Comparison of ENCODE assay signal across 8 cellular contexts in the genomic region with DNA sequence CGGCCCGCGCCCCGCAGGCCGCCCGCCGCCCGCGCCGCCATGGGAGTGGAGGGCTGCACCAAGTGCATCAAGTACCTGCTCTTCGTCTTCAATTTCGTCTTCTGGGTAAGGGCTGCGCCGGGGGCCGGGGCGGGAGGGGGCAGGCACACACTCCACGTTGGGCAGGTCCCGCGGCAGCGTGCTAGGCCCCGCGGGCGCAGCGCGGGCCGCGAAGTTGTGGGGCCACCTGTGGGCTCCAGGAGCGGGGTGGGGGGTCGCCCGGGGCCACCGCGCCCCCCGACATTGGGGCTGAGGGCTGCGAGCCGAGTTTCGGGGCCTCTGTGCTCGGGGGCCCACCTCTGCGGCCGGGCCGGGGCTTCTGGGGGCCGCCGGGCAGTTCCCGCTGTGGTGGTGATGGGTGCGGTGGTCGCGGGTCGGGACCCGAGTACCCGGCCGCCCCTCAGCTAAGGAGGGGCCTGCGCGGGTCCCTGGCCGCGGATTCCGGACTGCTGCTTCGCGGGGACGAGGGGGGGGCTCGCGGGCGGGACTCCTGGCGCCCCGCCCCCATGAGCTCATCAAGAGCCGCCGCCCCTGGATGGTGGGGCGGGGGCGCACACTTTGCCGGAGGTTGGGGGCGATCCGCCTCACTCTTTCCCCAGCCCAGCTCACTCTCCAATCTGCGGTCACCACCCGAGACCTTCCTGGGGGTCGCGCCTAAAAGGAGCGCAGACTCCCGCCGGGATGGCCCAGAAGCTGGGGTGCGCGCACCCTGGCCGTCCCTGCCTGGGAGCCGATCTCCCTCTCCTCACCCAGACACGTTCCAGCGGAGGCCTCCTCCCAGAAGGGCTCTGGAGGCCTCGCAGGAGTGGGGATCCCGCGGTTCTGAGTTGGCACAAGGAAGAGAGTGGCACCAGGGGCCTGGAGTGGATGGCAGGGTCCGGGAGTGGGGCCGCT. TPM values are rescaled to one million over a fixed set of nuclear protein-coding genes. Genes with fewer than 3 reads are reported as not detected.
DNase-seq lines count a peak whose midpoint lies in the region; ATAC-seq and TF ChIP-seq lines count a peak whose summit lies in the region.

No MANE protein-coding gene starts in this region.

- peaks cover 0 to 2% (median 0%) of the 10 kb centered on the region in 8 donors for H3K9me3 Mint-ChIP-seq in CD4-positive, alpha-beta memory T cell
- H3K9me3 Mint-ChIP-seq in GM23338 (no peaks in the 10 kb centered on the region), neural progenitor cell (no peaks in the 10 kb centered on the region)

- peak overlapping the region; percentile 96 for H3K4me2 ChIP-seq in GM23338
- H3K4me2 ChIP-seq in neural progenitor cell: peak overlapping the region; percentile 99

- CTCF ChIA-PET in CD4-positive, alpha-beta memory T cell (lab: Charles Lee; ENCODE audit: partially characterized antibody): interaction anchor here (1.0 to 2.4 kb wide), 4 partner anchors 9 to 73 kb away, joined by 5 to 17 read pairs (median 8); a partner anchor contains a TSS

- H3K9ac ChIP-seq in NT2/D1 (ENCODE audit: insufficient read length, low read depth) (peak overlapping the region; percentile 97), neural progenitor cell (peak overlapping the region; percentile 96)

- POLR2A ChIA-PET in CD4-positive, alpha-beta memory T cell (lab: Charles Lee; ENCODE audit: partially characterized antibody): interaction anchor here (0.7 to 4.6 kb wide), 7 partner anchors 9 to 551 kb away, joined by 3 to 50 read pairs (median 18); a partner anchor contains a TSS

- H3K27ac ChIP-seq in CD4-positive, alpha-beta memory T cell (ENCODE audit: low read depth, low read length): peak overlapping the region; percentile 77
- H3K27ac ChIP-seq in GM23338 (ENCODE audit: low read depth) (no peak overlapping the region), neural progenitor cell (no peak overlapping the region), urinary bladder (ENCODE audit: low read depth) (peak overlapping the region; percentile 90)

- H3K9me2 ChIP-seq in GM23338 (ENCODE audit: insufficient read depth): no peaks in the 10 kb centered on the region

- WGBS in urinary bladder: under 1% methylated on average over 88 of the region's 88 CpGs

- TF ChIP-seq CTCF in GM23338 (conservative IDR thresholded peaks at IDR 0.05; ENCODE audit: low read depth in 2 of 2): no peak
- no peak for TF ChIP-seq CTCF in fibroblast of the aortic adventitia (IDR thresholded peaks at IDR 0.05; ENCODE audit: insufficient read depth, low read length)
- no peak for TF ChIP-seq CTCF in neural progenitor cell (IDR thresholded peaks at IDR 0.05)

- no peaks in the 10 kb centered on the region for H3K27me3 ChIP-seq in CD4-positive, alpha-beta memory T cell (ENCODE audit: insufficient read depth, low read length)
- no peaks in the 10 kb centered on the region for H3K27me3 ChIP-seq in GM23338 (ENCODE audit: insufficient read depth)
- H3K27me3 ChIP-seq in NT2/D1 (ENCODE audit: insufficient read depth, insufficient read length): peaks cover 12% of the 10 kb centered on the region
- H3K27me3 ChIP-seq in neural progenitor cell: peaks cover 10% of the 10 kb centered on the region

- H3K36me3 ChIP-seq in CD4-positive, alpha-beta memory T cell (ENCODE audit: insufficient read depth, low read length): no peaks in the 10 kb centered on the region
- no peaks in the 10 kb centered on the region for H3K36me3 ChIP-seq in GM23338 (ENCODE audit: insufficient read depth)
- peaks cover 48% of the 10 kb centered on the region for H3K36me3 ChIP-seq in NT2/D1 (ENCODE audit: insufficient read depth, insufficient read length, low read length)
- H3K36me3 ChIP-seq in neural progenitor cell: no peaks in the 10 kb centered on the region
- H3K36me3 ChIP-seq in urinary bladder (ENCODE audit: insufficient read depth): no peaks in the 10 kb centered on the region

- peak overlapping the region; percentile 29 to 76 for H3K4me3 ChIP-seq in CD4-positive, alpha-beta memory T cell (ENCODE audit: low read length in 2 of 2)
- H3K4me3 ChIP-seq in GM23338 (peak overlapping the region; percentile 91), NT2/D1 (ENCODE audit: insufficient read length, low read depth) (peak overlapping the region; percentile 98), fibroblast of the aortic adventitia (ENCODE audit: low read depth, low read length) (peak overlapping the region; percentile 86), neural progenitor cell (peak overlapping the region; percentile 98), urinary bladder (ENCODE audit: low read depth, low read length) (peak overlapping the region; percentile 96)

- intact Hi-C loops in CD4-positive, alpha-beta memory T cell (cut with micrococcal nuclease): loop anchor here (1.0 to 5.0 kb wide), 2 partner anchors 23 to 75 kb away; a partner anchor contains a TSS

- H2AFZ ChIP-seq in GM23338 (no peak overlapping the region), neural progenitor cell (replicated peaks) (no peak overlapping the region)

- peak in 4 of 5 donors; percentile 45 to 66 (median 58) for DNase-seq in CD4-positive, alpha-beta memory T cell
- DNase-seq in GM23338 (ENCODE audit: low spot score) (peak; percentile 82), NT2/D1 (ENCODE audit: low read depth, low spot score) (no peak), fibroblast of the aortic adventitia (ENCODE audit: low read depth) (no peak), neural progenitor cell (ENCODE audit: low spot score) (peak; percentile 84), cerebellar nuclear complex (lab: John Stamatoyannopoulos, UW) (no peak)
- DNase-seq in activated effector memory CD4-positive, alpha-beta T cell treated with anti-CD3 and anti-CD28 coated beads, Interleukin-2, amount 50 U/mL, for 16 hours: peak; percentile 85

- peaks cover 37% of the 10 kb centered on the region for H4K20me1 ChIP-seq in GM23338 (replicated peaks; ENCODE audit: insufficient read depth)
- H4K20me1 ChIP-seq in neural progenitor cell (ENCODE audit: low read depth): peaks cover 53% of the 10 kb centered on the region

- peak overlapping the region; percentile 80 to 88 (median 82) for H3K4me3 Mint-ChIP-seq in CD4-positive, alpha-beta memory T cell
- H3K4me3 Mint-ChIP-seq in GM23338: peak overlapping the region; percentile 89
- H3K4me3 Mint-ChIP-seq in neural progenitor cell: peak overlapping the region; percentile 90

- H3K9me3 ChIP-seq in CD4-positive, alpha-beta memory T cell (ENCODE audit: control insufficient read depth in 1 of 2, low read length in 2 of 2): no peaks in the 10 kb centered on the region
- H3K9me3 ChIP-seq in NT2/D1 (ENCODE audit: insufficient read depth, low read length) (no peaks in the 10 kb centered on the region), neural progenitor cell (ENCODE audit: low read depth) (no peaks in the 10 kb centered on the region)

- peaks cover 51% of the 10 kb centered on the region for H3K79me2 ChIP-seq in GM23338 (replicated peaks; ENCODE audit: insufficient read depth)
- peaks cover 55% of the 10 kb centered on the region for H3K79me2 ChIP-seq in neural progenitor cell (ENCODE audit: low read depth)

- no peaks in the 10 kb centered on the region for H3F3A ChIP-seq in GM23338 (replicated peaks; ENCODE audit: low read depth)
- no peaks in the 10 kb centered on the region for H3F3A ChIP-seq in neural progenitor cell (ENCODE audit: low read depth)

- H3K36me3 Mint-ChIP-seq in CD4-positive, alpha-beta memory T cell: peaks cover 1 to 3% of the 10 kb centered on the region in 2 donors
- H3K36me3 Mint-ChIP-seq in GM23338 (ENCODE audit: low read depth): no peaks in the 10 kb centered on the region
- peaks cover 2% of the 10 kb centered on the region for H3K36me3 Mint-ChIP-seq in neural progenitor cell

- H3K27ac Mint-ChIP-seq in CD4-positive, alpha-beta memory T cell: peak overlapping the region; percentile 66 to 90 (median 77)
- H3K27ac Mint-ChIP-seq in GM23338 (peak overlapping the region; percentile 56; the same call in 1 of the 2 replicates), neural progenitor cell (no peak overlapping the region)

- H3K4me1 Mint-ChIP-seq in CD4-positive, alpha-beta memory T cell: peaks cover 11 to 41% (median 26%) of the 10 kb centered on the region in 4 donors
- H3K4me1 Mint-ChIP-seq in GM23338: peaks cover 17% of the 10 kb centered on the region
- H3K4me1 Mint-ChIP-seq in neural progenitor cell: peaks cover 12% of the 10 kb centered on the region

- H3K27me3 Mint-ChIP-seq in CD4-positive, alpha-beta memory T cell: no peaks in the 10 kb centered on the region
- H3K27me3 Mint-ChIP-seq in GM23338 (ENCODE audit: insufficient read depth, low read depth, poor library complexity) (peaks cover 14% of the 10 kb centered on the region), neural progenitor cell (ENCODE audit: insufficient read depth, low read depth) (peaks cover 3% of the 10 kb centered on the region)

- ATAC-seq in GM23338: peak; percentile 41

- peaks cover 39% of the 10 kb centered on the region for H3K4me1 ChIP-seq in CD4-positive, alpha-beta memory T cell (ENCODE audit: insufficient read depth, low read length)
- peaks cover 16% of the 10 kb centered on the region; the same call in 1 of the 2 replicates for H3K4me1 ChIP-seq in GM23338 (ENCODE audit: insufficient read depth)
- H3K4me1 ChIP-seq in NT2/D1 (ENCODE audit: insufficient read depth, insufficient read length): peaks cover 34% of the 10 kb centered on the region
- peaks cover 6% of the 10 kb centered on the region for H3K4me1 ChIP-seq in neural progenitor cell
- H3K4me1 ChIP-seq in urinary bladder (ENCODE audit: insufficient read depth): no peaks in the 10 kb centered on the region

TF ChIP-seq in GM23338, 12 proteins besides CTCF, POLR2A, EP300 and RAD21 (continues in another document):
- peak; percentile 50 for TF ChIP-seq POLR2AphosphoS5 (IDR thresholded peaks at IDR 0.05; ENCODE audit: low read depth)
- no peak for TF ChIP-seq ZNF114 (CRISPR knock-in tag; IDR thresholded peaks at IDR 0.05)
- peak; percentile 85 for TF ChIP-seq CREB1 (CRISPR knock-in tag; IDR thresholded peaks at IDR 0.05; ENCODE audit: low read depth)
- TF ChIP-seq EZH2 (IDR thresholded peaks at IDR 0.05; ENCODE audit: low read depth, unreplicated experiment): no peak

RNA-seq across cellular contexts. Expression of a gene that starts 0.7 kb away (rescaled TPM):
- total RNA-seq in CD4-positive, alpha-beta memory T cell: 100 to 1,000 TPM; 113 to 118 TPM
- 10 to 100 TPM; 15.2 to 54.1 TPM for polyA plus RNA-seq in CD4-positive, alpha-beta memory T cell
- 290 and 346 TPM in 2 replicates for total RNA-seq in GM23338 (2014; rRNA removed; shearing (Covaris generic))
- polyA plus RNA-seq in GM23338 (2016; fragmentation: Nextera tagmentation; extraction: Ambion mirVana): 88.6 and 95.5 TPM in 2 replicates
- 282 and 327 TPM in 2 replicates for total RNA-seq in fibroblast of the aortic adventitia (ENCODE audit: low replicate concordance)
- total RNA-seq in neural progenitor cell (ENCODE audit: low replicate concordance): 87.6 and 181 TPM in 2 replicates
- 251 TPM for total RNA-seq in urinary bladder
- 1,145 TPM for polyA plus RNA-seq in urinary bladder

RNA-seq across cellular contexts. Expression of a gene that starts 22.8 kb away (rescaled TPM):
- total RNA-seq in CD4-positive, alpha-beta memory T cell: 10 to 100 TPM; 58.6 to 65.8 TPM
- 10 to 100 TPM; 54.6 to 79.8 TPM for polyA plus RNA-seq in CD4-positive, alpha-beta memory T cell
- total RNA-seq in GM23338 (2014; rRNA removed; shearing (Covaris generic)): 27.7 and 44.3 TPM in 2 replicates
- polyA plus RNA-seq in GM23338 (2016; fragmentation: Nextera tagmentation; extraction: Ambion mirVana) (27.5 and 31.3 TPM in 2 replicates), urinary bladder (61.7 TPM)
- total RNA-seq in fibroblast of the aortic adventitia (ENCODE audit: low replicate concordance) (19.6 and 31.5 TPM in 2 replicates), neural progenitor cell (ENCODE audit: low replicate concordance) (11.1 and 30.2 TPM in 2 replicates), urinary bladder (16.6 TPM)

Comparison
In these comparisons a context has a peak if more than half of its experiments do, and no peak if none do; other contexts are left out.
1. DNase-seq: peak in CD4-positive, alpha-beta memory T cell (4 of 5), GM23338 (single experiment), activated effector memory CD4-positive, alpha-beta T cell treated with anti-CD3 and anti-CD28 coated beads, Interleukin-2, amount 50 U/mL, for 16 hours (single experiment) and neural progenitor cell (single experiment); none in NT2/D1 (single experiment), fibroblast of the aortic adventitia (single experiment) and cerebellar nuclear complex (0 of 2).
2. H3K27ac ChIP-seq: peak in CD4-positive, alpha-beta memory T cell (single experiment) and urinary bladder (single experiment); none in GM23338 (single experiment) and neural progenitor cell (single experiment).
3. Peak in every context shown above with its lines, with median percentiles within 50 percentile points of each other: H3K4me3 ChIP-seq and H3K4me3 Mint-ChIP-seq.